In the genomic region with DNA sequence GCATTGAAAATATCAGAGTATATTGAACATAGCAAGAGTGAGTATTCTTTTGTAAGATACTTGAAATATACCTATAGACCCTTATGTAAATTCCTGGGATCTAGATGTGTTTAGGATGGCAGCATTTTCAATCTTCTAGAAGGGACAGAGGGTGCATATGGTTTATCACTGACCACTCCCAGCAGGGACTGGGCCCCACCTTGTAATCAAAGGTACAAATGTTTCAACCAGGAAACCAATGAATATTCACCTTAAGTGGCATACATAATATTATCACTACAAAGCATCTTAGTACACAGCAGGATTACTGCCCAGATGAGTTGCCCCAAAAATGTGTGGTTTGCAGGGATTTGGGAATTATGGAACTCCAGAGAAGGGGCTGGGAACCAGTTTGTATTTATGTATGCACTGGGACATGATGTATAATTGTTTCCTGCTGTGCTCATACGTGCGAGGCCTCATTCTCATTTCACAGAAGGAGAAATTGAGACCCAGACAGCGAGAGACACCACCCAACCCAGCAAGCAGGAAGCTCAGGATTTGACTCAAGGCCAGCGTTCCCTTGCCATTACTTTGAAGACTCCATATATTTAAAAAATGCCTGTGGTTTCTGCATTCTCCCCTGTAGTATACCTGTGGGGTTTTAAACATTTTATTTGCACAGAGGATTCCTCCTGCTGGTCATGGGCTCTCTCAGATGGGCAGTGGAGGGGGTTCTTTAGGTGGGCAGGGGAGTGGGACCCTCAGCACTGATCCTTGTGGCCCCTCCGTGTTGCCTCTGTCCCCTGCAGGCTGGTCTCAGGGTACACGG, we compare ENCODE assay signal across 15 cellular contexts. TPM values are rescaled to one million over a fixed set of nuclear protein-coding genes. Genes with fewer than 3 reads are reported as not detected.
DNase-seq lines count a peak whose midpoint lies in the region; ATAC-seq, FAIRE-seq and TF ChIP-seq lines count a peak whose summit lies in the region.
"Had no signal": no experiment of that assay in that cellular context is flagged by ENCODE, and none has a peak within 500 bp of the region (broad histone marks: within the 10 kb centered on the region; RNA-seq: fewer than 3 reads in every experiment).

No MANE protein-coding gene starts in this region.

- peaks cover 3 to 81% (median 53%) of the 10 kb centered on the region in 9 donors for H3K4me1 ChIP-seq in heart right ventricle
- H3K4me1 ChIP-seq in endothelial cell of umbilical vein (ENCODE audit: control insufficient read depth, extremely low read depth, insufficient read depth, low read length), result peaks cover 33% of the 10 kb centered on the region
- peaks cover 18% of the 10 kb centered on the region for H3K4me1 ChIP-seq in osteoblast (ENCODE audit: insufficient read depth, low read length)
- H3K4me1 ChIP-seq in uterus, result peaks cover 5 to 12% of the 10 kb centered on the region in 2 donors

- TF ChIP-seq CTCF in heart right ventricle (IDR thresholded peaks at IDR 0.05), result no peak
- TF ChIP-seq CTCF in endothelial cell of umbilical vein (IDR thresholded peaks at IDR 0.05; ENCODE audit: extremely low read depth in 1 of 2, insufficient read depth in 1 of 2, low read depth in 1 of 2, low read length in 2 of 2), result no peak
- TF ChIP-seq CTCF in osteoblast (IDR thresholded peaks at IDR 0.05; ENCODE audit: extremely low read depth, low read depth, low read length), result no peak
- TF ChIP-seq CTCF in uterus (IDR thresholded peaks at IDR 0.05), result no peak

- no peaks in the 10 kb centered on the region for H3K9me1 ChIP-seq in endothelial cell of umbilical vein (replicated peaks; ENCODE audit: control insufficient read depth, extremely low read depth, insufficient read depth, low read length)

- intact Hi-C loops in heart right ventricle (cut with DNase I) (loop anchor here in 9 of 10 donors (5.0 to 10.0 kb wide), 8 partner anchors 41 to 288 kb away; a partner anchor contains a TSS), left cardiac atrium (cut with DNase I) (loop anchor here (5.0 to 10.0 kb wide), 4 partner anchors 41 to 288 kb away; a partner anchor contains a TSS), endothelial cell of umbilical vein (cut with micrococcal nuclease) (loop anchor here (1.0 to 5.0 kb wide), 2 partner anchors 81 to 290 kb away; no protein-coding TSS in a partner anchor), uterus (cut with DNase I; ENCODE audit: low total_unique reads) (no loop called here)

- POLR2A ChIA-PET in endothelial cell of umbilical vein (lab: Charles Lee), result no interaction called here

- DNase-seq in heart right ventricle (no peak), left cardiac atrium (no peak), endothelial cell of umbilical vein (ENCODE audit: low read depth, low spot score) (no peak), osteoblast (ENCODE audit: insufficient read length, low spot score, missing footprints) (no peak), uterus (no peak), NCI-H2029 (lab: John Stamatoyannopoulos, UW) (no peak), iPS-NIHi11 (ENCODE audit: low spot score) (no peak)
- DNase-seq: activated CD4-positive, alpha-beta T cell treated with anti-CD3 and anti-CD28 coated beads, Interleukin-2, amount 50 U/mL, for 4 hours; naive thymus-derived CD8-positive, alpha-beta T cell; NCI-H1436 treated with DMSO at 0.1 percent for 48 hours; stimulated activated naive CD4-positive, alpha-beta T cell treated with Interleukin-2 at 50 U/mL for 16 hours had no signal

- CTCF ChIA-PET in endothelial cell of umbilical vein (lab: Charles Lee), result interaction anchor here (0.7 to 4.5 kb wide), 5 partner anchors 25 to 290 kb away, joined by 3 to 48 read pairs (median 18); a partner anchor contains a TSS

- H3K27me3 ChIP-seq in heart right ventricle (no peaks in the 10 kb centered on the region), endothelial cell of umbilical vein (ENCODE audit: control insufficient read depth in 2 of 2, insufficient read depth in 2 of 2, low read length in 2 of 2) (no peaks in the 10 kb centered on the region), osteoblast (ENCODE audit: insufficient read depth, low read length) (no peaks in the 10 kb centered on the region), uterus (no peaks in the 10 kb centered on the region)

- ATAC-seq in heart right ventricle (no peak), left cardiac atrium (no peak), HG02981 (IDR thresholded peaks at IDR 0.05; ENCODE audit: unreplicated experiment) (no peak)

- no TSS peak for BruUV-seq in endothelial cell of umbilical vein (replicated peaks; lab: Mats Ljungman, UMichigan)

- TF ChIP-seq POLR2A in endothelial cell of umbilical vein (IDR thresholded peaks at IDR 0.05; ENCODE audit: low read depth, low read length) (no peak), uterus (IDR thresholded peaks at IDR 0.05) (no peak)

- peak overlapping the region; percentile 79 for H2AFZ ChIP-seq in endothelial cell of umbilical vein (ENCODE audit: low read depth, low read length)
- H2AFZ ChIP-seq in osteoblast (ENCODE audit: low read length), result peak overlapping the region; percentile 74

- H3K27ac ChIP-seq in heart right ventricle (peak overlapping the region in 9 of 10 donors; percentile 11 to 81 (median 66)), endothelial cell of umbilical vein (ENCODE audit: insufficient read depth, low read depth, low read length) (no peak overlapping the region), osteoblast (ENCODE audit: low read depth, low read length) (no peak overlapping the region), uterus (peak overlapping the region; percentile 61 to 81)

- no peak overlapping the region for H3K4me3 ChIP-seq in heart right ventricle
- H3K4me3 ChIP-seq in endothelial cell of umbilical vein (replicated peaks in 1 of 3; ENCODE audit: insufficient read depth in 1 of 3, low read depth in 1 of 3, low read length in 3 of 3), result no peak overlapping the region
- no peak overlapping the region for H3K4me3 ChIP-seq in osteoblast (ENCODE audit: insufficient read depth, low read length)
- no peak overlapping the region for H3K4me3 ChIP-seq in uterus
- H3K4me3 ChIP-seq: coronary artery had no signal

- 46 to 56% methylated on average over 6 of the region's 6 CpGs for WGBS in heart right ventricle, 2 donors

- peaks cover 0 to 30% (median 0%) of the 10 kb centered on the region in 9 donors for H3K36me3 ChIP-seq in heart right ventricle
- no peaks in the 10 kb centered on the region for H3K36me3 ChIP-seq in endothelial cell of umbilical vein (ENCODE audit: control insufficient read depth in 2 of 2, extremely low read depth in 1 of 2, insufficient read depth in 2 of 2, low read length in 2 of 2)
- H3K36me3 ChIP-seq in osteoblast (ENCODE audit: insufficient read depth, low read length), result no peaks in the 10 kb centered on the region
- no peaks in the 10 kb centered on the region for H3K36me3 ChIP-seq in uterus

- H3K79me2 ChIP-seq in endothelial cell of umbilical vein (ENCODE audit: control insufficient read depth, insufficient read depth, low read length) (no peaks in the 10 kb centered on the region), osteoblast (ENCODE audit: insufficient read depth, low read length) (no peaks in the 10 kb centered on the region)

- H3K9me3 ChIP-seq in heart right ventricle (no peaks in the 10 kb centered on the region), endothelial cell of umbilical vein (replicated peaks; ENCODE audit: control insufficient read depth, insufficient read depth, low read length) (no peaks in the 10 kb centered on the region), osteoblast (ENCODE audit: low read depth, low read length) (no peaks in the 10 kb centered on the region), uterus (no peaks in the 10 kb centered on the region)

- no peak overlapping the region for H3K9ac ChIP-seq in endothelial cell of umbilical vein (replicated peaks; ENCODE audit: extremely low read depth, insufficient read depth, low read length)

- H3K4me2 ChIP-seq in endothelial cell of umbilical vein (ENCODE audit: insufficient read depth, low read length), result peak overlapping the region; percentile 13
- no peak overlapping the region for H3K4me2 ChIP-seq in osteoblast (ENCODE audit: insufficient read depth, low read length)

- FAIRE-seq in endothelial cell of umbilical vein (lab: Jason Lieb, UNC), result no peak

- H4K20me1 ChIP-seq in endothelial cell of umbilical vein (replicated peaks; ENCODE audit: control insufficient read depth, extremely low read depth, insufficient read depth, low read length) (no peaks in the 10 kb centered on the region), osteoblast (ENCODE audit: insufficient read depth, low read length) (no peaks in the 10 kb centered on the region)

- dilution Hi-C loops in endothelial cell of umbilical vein (cut with MboI; ENCODE audit: extremely low pct_ligation_motif_present, low sequenced_read_pairs), result no loop called here

RNA-seq across cellular contexts. Expression of a gene that starts 5.2 kb away (rescaled TPM):
- total RNA-seq in heart right ventricle (10 to 100 TPM in 2 of 10 donors, 1 to 10 TPM in 7, not detected in 1; 1.6 to 22.6 (median 4.9) TPM), left cardiac atrium (10 to 100 TPM; 10.8 to 11.4 TPM), endothelial cell of umbilical vein (0.97 and 2.6 TPM in 2 replicates), osteoblast (2.9 and 4.4 TPM in 2 replicates), uterus (10 to 100 TPM in 2 of 4 donors, 1 to 10 TPM in 1, not detected in 1; 1.0 to 35.2 (median 16.9) TPM)
- polyA plus RNA-seq in heart right ventricle (1 to 10 TPM; 3.6 to 4.2 TPM), endothelial cell of umbilical vein (0.25 and 0.33 TPM in 2 replicates)
- polyA plus RNA-seq in endothelial cell of umbilical vein (2011; cell fraction: cytosol; rRNA removed), result 0.12 and 0.18 TPM in 2 replicates
- 0.13 TPM in 1 of 2 replicates, not detected in the other for polyA plus RNA-seq in endothelial cell of umbilical vein (2011; cell fraction: nucleus; rRNA removed)
- polyA plus RNA-seq in endothelial cell of umbilical vein (2012), result 0.12 and 0.30 TPM in 2 replicates
- 0.25 and 0.51 TPM in 2 replicates for polyA minus RNA-seq in endothelial cell of umbilical vein
- polyA minus RNA-seq in endothelial cell of umbilical vein (2011; cell fraction: cytosol; rRNA and poly(A)+ RNA removed), result not detected
- polyA minus RNA-seq in endothelial cell of umbilical vein (2011; cell fraction: nucleus; rRNA and poly(A)+ RNA removed), result not detected in 2 replicates
- total RNA-seq: G401; HFFc6; naive thymus-derived CD8-positive, alpha-beta T cell had no signal
- polyA plus RNA-seq: naive thymus-derived CD8-positive, alpha-beta T cell had no signal

RNA-seq across cellular contexts. Expression of a gene that starts 35.9 kb away (rescaled TPM):
- total RNA-seq in heart right ventricle, result 10 to 100 TPM; 17.1 to 65.9 (median 24.6) TPM
- 10 to 100 TPM; 24.0 to 37.3 TPM for polyA plus RNA-seq in heart right ventricle
- total RNA-seq in left cardiac atrium, result 10 to 100 TPM; 32.2 to 33.3 TPM
- 15.4 and 36.9 TPM in 2 replicates for total RNA-seq in endothelial cell of umbilical vein
- 16.6 and 17.9 TPM in 2 replicates for polyA plus RNA-seq in endothelial cell of umbilical vein
- 14.8 and 18.5 TPM in 2 replicates for polyA plus RNA-seq in endothelial cell of umbilical vein (2011; cell fraction: cytosol; rRNA removed)
- polyA plus RNA-seq in endothelial cell of umbilical vein (2011; cell fraction: nucleus; rRNA removed), result 16.3 and 26.7 TPM in 2 replicates
- 15.9 and 26.0 TPM in 2 replicates for polyA plus RNA-seq in endothelial cell of umbilical vein (2012)
- polyA minus RNA-seq in endothelial cell of umbilical vein, result 18.1 and 22.6 TPM in 2 replicates
- not detected for polyA minus RNA-seq in endothelial cell of umbilical vein (2011; cell fraction: cytosol; rRNA and poly(A)+ RNA removed)
- polyA minus RNA-seq in endothelial cell of umbilical vein (2011; cell fraction: nucleus; rRNA and poly(A)+ RNA removed), result 7.5 and 15.0 TPM in 2 replicates
- 12.1 and 13.8 TPM in 2 replicates for total RNA-seq in osteoblast
- 100 to 1,000 TPM in 2 of 4 donors, 10 to 100 TPM in 2; 22.1 to 108 (median 76.7) TPM for total RNA-seq in uterus
- total RNA-seq: G401 had no signal

RNA-seq across cellular contexts. Expression of a gene that starts 42.9 kb away (rescaled TPM):
- 100 to 1,000 TPM in 1 of 10 donors, 10 to 100 TPM in 9; 30.9 to 215 (median 53.3) TPM for total RNA-seq in heart right ventricle
- 10 to 100 TPM; 28.6 to 55.5 TPM for polyA plus RNA-seq in heart right ventricle
- total RNA-seq in left cardiac atrium, result 10 to 100 TPM; 43.8 to 43.9 TPM
- 37.6 and 41.9 TPM in 2 replicates for total RNA-seq in endothelial cell of umbilical vein
- 16.9 and 17.8 TPM in 2 replicates for polyA plus RNA-seq in endothelial cell of umbilical vein
- polyA plus RNA-seq in endothelial cell of umbilical vein (2011; cell fraction: cytosol; rRNA removed), result 24.9 and 26.1 TPM in 2 replicates
- polyA plus RNA-seq in endothelial cell of umbilical vein (2011; cell fraction: nucleus; rRNA removed), result 29.1 and 32.5 TPM in 2 replicates
- polyA plus RNA-seq in endothelial cell of umbilical vein (2012), result 28.6 and 34.8 TPM in 2 replicates
- 40.7 and 43.4 TPM in 2 replicates for polyA minus RNA-seq in endothelial cell of umbilical vein
- 9.3 TPM for polyA minus RNA-seq in endothelial cell of umbilical vein (2011; cell fraction: cytosol; rRNA and poly(A)+ RNA removed)
- 11.7 and 14.2 TPM in 2 replicates for polyA minus RNA-seq in endothelial cell of umbilical vein (2011; cell fraction: nucleus; rRNA and poly(A)+ RNA removed)
- 50.7 and 56.1 TPM in 2 replicates for total RNA-seq in osteoblast
- total RNA-seq in uterus, result 10 to 100 TPM; 15.6 to 96.2 (median 60.3) TPM

RNA-seq across cellular contexts. Expression of a gene that starts 56.5 kb away (rescaled TPM):
- 100 to 1,000 TPM in 1 of 10 donors, 10 to 100 TPM in 8, 1 to 10 TPM in 1; 9.8 to 121 (median 16.4) TPM for total RNA-seq in heart right ventricle
- 10 to 100 TPM; 18.3 to 18.7 TPM for polyA plus RNA-seq in heart right ventricle
- total RNA-seq in left cardiac atrium, result 10 to 100 TPM; 26.5 to 40.7 TPM
- total RNA-seq in endothelial cell of umbilical vein, result 9.3 and 14.1 TPM in 2 replicates
- polyA plus RNA-seq in endothelial cell of umbilical vein, result 6.8 and 8.2 TPM in 2 replicates
- 9.1 and 9.8 TPM in 2 replicates for polyA plus RNA-seq in endothelial cell of umbilical vein (2011; cell fraction: cytosol; rRNA removed)
- polyA plus RNA-seq in endothelial cell of umbilical vein (2011; cell fraction: nucleus; rRNA removed), result 7.6 and 9.2 TPM in 2 replicates
- polyA plus RNA-seq in endothelial cell of umbilical vein (2012), result 9.8 and 11.8 TPM in 2 replicates
- polyA minus RNA-seq in endothelial cell of umbilical vein, result 13.5 and 14.4 TPM in 2 replicates
- 1.2 TPM for polyA minus RNA-seq in endothelial cell of umbilical vein (2011; cell fraction: cytosol; rRNA and poly(A)+ RNA removed)
- 1.9 and 3.5 TPM in 2 replicates for polyA minus RNA-seq in endothelial cell of umbilical vein (2011; cell fraction: nucleus; rRNA and poly(A)+ RNA removed)
- total RNA-seq in osteoblast, result 34.8 and 38.7 TPM in 2 replicates
- 10 to 100 TPM in 3 of 4 donors, 1 to 10 TPM in 1; 9.8 to 89.7 (median 19.9) TPM for total RNA-seq in uterus
- total RNA-seq: G401 had no signal

Comparison
In these comparisons a context has a peak if more than half of its experiments do, and no peak if none do; other contexts are left out.
1. H3K27ac ChIP-seq: peak in heart right ventricle (9 of 10) and uterus (2 of 2); none in endothelial cell of umbilical vein (single experiment) and osteoblast (single experiment).